ENCODE assay signal across 16 cellular contexts in the genomic region with DNA sequence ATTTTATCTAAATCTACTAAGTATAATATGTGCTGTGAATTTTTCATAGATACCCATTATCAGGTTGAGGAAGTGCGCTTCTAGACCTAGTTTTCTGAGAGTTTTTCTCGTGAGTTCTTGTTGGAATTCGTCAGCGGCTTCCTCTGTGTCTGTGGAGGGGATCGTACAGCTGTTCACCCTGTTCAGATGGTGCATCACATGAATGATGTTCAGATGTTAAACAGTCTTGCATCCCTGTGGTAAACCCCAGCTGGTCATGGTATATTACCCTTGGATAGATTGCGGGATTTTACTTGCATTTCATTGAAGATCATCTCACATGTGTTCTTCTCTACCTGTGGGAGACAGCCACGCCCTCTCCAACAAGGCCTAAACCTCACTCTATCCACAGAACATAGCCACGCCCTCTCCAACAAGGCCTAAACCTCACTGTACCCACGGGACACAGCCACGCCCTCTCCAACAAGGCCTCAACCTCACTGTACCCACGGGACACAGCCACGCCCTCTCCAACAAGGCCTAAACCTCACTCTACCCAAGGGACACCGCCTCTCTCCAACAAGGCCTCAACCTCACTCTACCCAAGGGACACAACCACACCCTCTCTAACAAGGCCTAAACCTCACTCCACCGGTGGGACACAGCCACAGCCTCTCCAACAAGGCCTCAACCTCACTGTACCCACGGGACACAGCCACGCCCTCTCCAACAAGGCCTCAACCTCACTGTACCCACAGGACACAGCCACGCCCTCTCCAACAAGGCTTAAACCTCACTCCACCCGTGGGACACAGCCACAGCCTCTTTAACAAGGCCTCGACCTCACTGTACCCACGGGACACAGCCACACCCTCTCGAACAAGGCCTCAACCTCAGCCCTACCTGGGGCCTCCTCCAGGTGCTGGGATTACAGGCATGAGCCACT.
A peak's percentile ranks its signal among the peaks of the same experiment; 100 is the strongest.
DNase-seq lines count a peak whose midpoint lies in the region; ATAC-seq and TF ChIP-seq lines count a peak whose summit lies in the region.
"Had no signal": no experiment of that assay in that cellular context is flagged by ENCODE, and none has a peak within 500 bp of the region (broad histone marks: within the 10 kb centered on the region; RNA-seq: fewer than 3 reads in every experiment).

No MANE protein-coding gene starts in this region.

- no peak overlapping the region for H3K4me3 Mint-ChIP-seq in stimulated activated naive CD8-positive, alpha-beta T cell treated with anti-CD3 and anti-CD28 coated beads, Interleukin-15, Interleukin-2, amounts not matched to agents 100 ng/mL and 50 ng/mL, for 24 hours
- peak overlapping the region; percentile 32 for H3K4me3 Mint-ChIP-seq in activated T-helper 1 cell treated with anti-CD3 and anti-CD28 coated beads, Interleukin-12 subunit alpha, Interleukin-12 subunit beta, Interleukin-2, Interleukin-4 antibody, amounts not matched to agents 30 ng/mL and 10 ng/mL and 1 ng/mL, durations not matched to agents 14 hours and 24 hours and 36 hours

- H3K27ac ChIP-seq in colonic mucosa = no peak overlapping the region
- H3K27ac ChIP-seq: GM23248, KMS-11 had no signal

- TF ChIP-seq CTCF in colonic mucosa (IDR thresholded peaks at IDR 0.05) = no peak

- peaks cover 47% of the 10 kb centered on the region for H3K36me3 Mint-ChIP-seq in stimulated activated naive CD8-positive, alpha-beta T cell treated with anti-CD3 and anti-CD28 coated beads, Interleukin-15, Interleukin-2, amounts not matched to agents 100 ng/mL and 50 ng/mL, for 24 hours (ENCODE audit: low read depth)
- H3K36me3 Mint-ChIP-seq in activated T-helper 1 cell treated with anti-CD3 and anti-CD28 coated beads, Interleukin-12 subunit alpha, Interleukin-12 subunit beta, Interleukin-2, Interleukin-4 antibody, amounts not matched to agents 30 ng/mL and 10 ng/mL and 1 ng/mL, durations not matched to agents 14 hours and 24 hours and 36 hours (ENCODE audit: low read depth) = peaks cover 61% of the 10 kb centered on the region

- peak overlapping the region; percentile 80 for H3K27ac Mint-ChIP-seq in stimulated activated naive CD8-positive, alpha-beta T cell treated with anti-CD3 and anti-CD28 coated beads, Interleukin-15, Interleukin-2, amounts not matched to agents 100 ng/mL and 50 ng/mL, for 24 hours
- H3K27ac Mint-ChIP-seq in activated T-helper 1 cell treated with anti-CD3 and anti-CD28 coated beads, Interleukin-12 subunit alpha, Interleukin-12 subunit beta, Interleukin-2, Interleukin-4 antibody, amounts not matched to agents 30 ng/mL and 10 ng/mL and 1 ng/mL, durations not matched to agents 14 hours and 24 hours and 36 hours = peak overlapping the region; percentile 88

- H3K9ac ChIP-seq in colonic mucosa (ENCODE audit: low read depth in 2 of 2, low read length in 2 of 2) = no peak overlapping the region
- H3K9ac ChIP-seq: GM23248, KMS-11 had no signal

- no peak for ATAC-seq in stimulated activated naive CD8-positive, alpha-beta T cell treated with anti-CD3 and anti-CD28 coated beads, Interleukin-15, Interleukin-2, amounts not matched to agents 100 U/mL and 50 U/mL, for 24 hours
- peak; percentile 40 for ATAC-seq in left colon
- ATAC-seq in HG02678 (IDR thresholded peaks at IDR 0.05; ENCODE audit: unreplicated experiment) = no peak

- H3K36me3 ChIP-seq in colonic mucosa = no peaks in the 10 kb centered on the region

- H3K4me1 ChIP-seq in colonic mucosa = no peaks in the 10 kb centered on the region

- peaks cover 24% of the 10 kb centered on the region for H3K4me1 Mint-ChIP-seq in stimulated activated naive CD8-positive, alpha-beta T cell treated with anti-CD3 and anti-CD28 coated beads, Interleukin-15, Interleukin-2, amounts not matched to agents 100 ng/mL and 50 ng/mL, for 24 hours (ENCODE audit: low read depth)
- H3K4me1 Mint-ChIP-seq in activated T-helper 1 cell treated with anti-CD3 and anti-CD28 coated beads, Interleukin-12 subunit alpha, Interleukin-12 subunit beta, Interleukin-2, Interleukin-4 antibody, amounts not matched to agents 30 ng/mL and 10 ng/mL and 1 ng/mL, durations not matched to agents 14 hours and 24 hours and 36 hours (ENCODE audit: low read depth) = peaks cover 61% of the 10 kb centered on the region

- H3K9me3 Mint-ChIP-seq in stimulated activated naive CD8-positive, alpha-beta T cell treated with anti-CD3 and anti-CD28 coated beads, Interleukin-15, Interleukin-2, amounts not matched to agents 100 ng/mL and 50 ng/mL, for 24 hours = peaks cover 8% of the 10 kb centered on the region
- peaks cover 21% of the 10 kb centered on the region for H3K9me3 Mint-ChIP-seq in activated T-helper 1 cell treated with anti-CD3 and anti-CD28 coated beads, Interleukin-12 subunit alpha, Interleukin-12 subunit beta, Interleukin-2, Interleukin-4 antibody, amounts not matched to agents 30 ng/mL and 10 ng/mL and 1 ng/mL, durations not matched to agents 14 hours and 24 hours and 36 hours

- no peaks in the 10 kb centered on the region for H3K27me3 ChIP-seq in colonic mucosa

- no peak for DNase-seq in stimulated activated naive CD8-positive, alpha-beta T cell treated with anti-CD3 and anti-CD28 coated beads, Interleukin-15, Interleukin-2, amounts not matched to agents 100 U/mL and 50 U/mL, for 24 hours
- DNase-seq in activated T-helper 1 cell treated with anti-CD3 and anti-CD28 coated beads, Interleukin-12 subunit alpha, Interleukin-12 subunit beta, Interleukin-2, Interleukin-4 antibody, amounts not matched to agents 30 ng/mL and 10 ng/mL and 1 ng/mL, durations not matched to agents 14 hours and 24 hours and 36 hours (ENCODE audit: low spot score) = peak; percentile 27
- DNase-seq in left colon (no peak), DMS153 treated with DMSO at 0.1 percent for 48 hours (lab: John Stamatoyannopoulos, UW; ENCODE audit: unreplicated experiment) (no peak), colonic mucosa (no peak)
- DNase-seq in stimulated activated CD4-positive, alpha-beta T cell treated with anti-CD3 and anti-CD28 coated beads, Interleukin-2, amount 100 ng/mL, for 48 hours = no peak
- DNase-seq: AML-193, cerebellar nuclear complex, GM23248, hippocampal formation, NCI-H2029 treated with DMSO at 0.1 percent for 48 hours, Right ventricle myocardium superior had no signal

- no peaks in the 10 kb centered on the region for H3K27me3 Mint-ChIP-seq in stimulated activated naive CD8-positive, alpha-beta T cell treated with anti-CD3 and anti-CD28 coated beads, Interleukin-15, Interleukin-2, amounts not matched to agents 100 ng/mL and 50 ng/mL, for 24 hours
- H3K27me3 Mint-ChIP-seq in activated T-helper 1 cell treated with anti-CD3 and anti-CD28 coated beads, Interleukin-12 subunit alpha, Interleukin-12 subunit beta, Interleukin-2, Interleukin-4 antibody, amounts not matched to agents 30 ng/mL and 10 ng/mL and 1 ng/mL, durations not matched to agents 14 hours and 24 hours and 36 hours (ENCODE audit: insufficient read depth) = no peaks in the 10 kb centered on the region

- H3K9me3 ChIP-seq in colonic mucosa = no peaks in the 10 kb centered on the region

- intact Hi-C loops in activated T-helper 1 cell treated with anti-CD3 and anti-CD28 coated beads, Interleukin-12 subunit alpha, Interleukin-12 subunit beta, Interleukin-2, Interleukin-4 antibody, amounts not matched to agents 30 ng/mL and 10 ng/mL and 1 ng/mL, durations not matched to agents 14 hours and 24 hours and 36 hours (cut with micrococcal nuclease) = loop anchor here (2.0 kb wide), 1 partner anchor 19 kb away; no protein-coding TSS in a partner anchor
- intact Hi-C loops in left colon (cut with DNase I, micrococcal nuclease) = no loop called here
- intact Hi-C loops in colonic mucosa (cut with DNase I) = no loop called here

- H3K4me3 ChIP-seq in colonic mucosa = no peak overlapping the region
- H3K4me3 ChIP-seq: GM23248, lung had no signal
